26 cellular contexts compared by ENCODE assay signal in the genomic region with DNA sequence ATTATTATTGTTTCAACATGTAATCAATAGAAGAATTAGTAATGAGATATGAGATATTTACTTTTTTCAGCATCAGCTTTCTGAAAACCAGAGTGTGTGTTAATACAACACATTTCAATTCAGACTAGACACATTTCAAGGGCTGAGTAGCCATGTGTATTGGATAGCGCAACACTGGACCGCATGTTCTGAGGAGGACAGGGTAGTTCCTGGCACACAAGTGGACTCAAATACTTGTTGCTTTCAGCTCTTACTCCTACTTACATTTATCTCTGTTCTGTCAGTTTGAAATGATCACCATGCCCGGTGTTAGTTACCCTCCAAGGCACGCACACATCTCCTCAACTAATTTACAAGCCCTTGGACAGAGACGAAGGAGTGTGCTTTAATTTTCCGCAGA.
"Had no signal": no experiment of that assay in that cellular context is flagged by ENCODE, and none has a peak within 500 bp of the region (broad histone marks: within the 10 kb centered on the region; RNA-seq: fewer than 3 reads in every experiment).

No MANE protein-coding gene starts in this region.

- H3K4me3 ChIP-seq: stomach, suprapubic skin, testis, thoracic aorta, thyroid gland, tibial artery, tibial nerve, transverse colon, upper lobe of left lung, upper lobe of right lung, uterus, vagina had no signal

- H3K27ac ChIP-seq: stomach, suprapubic skin, testis, thoracic aorta, thyroid gland, tibial artery, tibial nerve, transverse colon, upper lobe of left lung, upper lobe of right lung, vagina had no signal

- DNase-seq: stimulated activated CD4-positive, alpha-beta T cell treated with anti-CD3 and anti-CD28 coated beads, Interleukin-2, amount 100 ng/mL, for 48 hours; stimulated activated CD4-positive, alpha-beta T cell treated with anti-CD3 and anti-CD28 coated beads, Interleukin-4, amount 100 ng/mL, for 1 hour; stimulated activated CD4-positive, alpha-beta T cell treated with anti-CD3 and anti-CD28 coated beads, Interleukin-4, amount 100 ng/mL, for 24 hours; stimulated activated CD4-positive, alpha-beta T cell treated with anti-CD3 and anti-CD28 coated beads, Interleukin-4, amount 100 ng/mL, for 4 hours; stimulated activated CD8-positive, alpha-beta memory T cell treated with anti-CD3 and anti-CD28 coated beads, Interleukin-4, amount 100 ng/mL, for 48 hours; stimulated activated naive B cell treated with anti-CD40 and anti-IgM and Interleukin-4, amounts not matched to agents 10 μg/mL and 1 μg/mL and 100 μg/mL, for 72 hours; stimulated activated naive CD4-positive, alpha-beta T cell; stimulated activated naive CD4-positive, alpha-beta T cell treated with Interleukin-2 at 50 U/mL for 16 hours; stimulated activated naive CD8-positive, alpha-beta T cell treated with anti-CD3 and anti-CD28 coated beads, Interleukin-15, amount 100 ng/mL, for 72 hours; stimulated activated naive CD8-positive, alpha-beta T cell treated with anti-CD3 and anti-CD28 coated beads, Interleukin-15, Interleukin-2, amounts not matched to agents 100 U/mL and 50 U/mL, for 24 hours; stomach; substantia nigra; testis; thyroid gland; tibial artery; transverse colon; trophoblast cell; upper lobe of left lung; upper lobe of right lung; uterus had no signal

- H3K27me3 ChIP-seq: stomach, testis, thyroid gland, tibial artery, tibial nerve, transverse colon, upper lobe of left lung, upper lobe of right lung, uterus, vagina had no signal

- ATAC-seq: stimulated activated effector memory CD8-positive, alpha-beta T cell treated with anti-CD3 and anti-CD28 coated beads, Interleukin-12 subunit alpha, Interleukin-12 subunit beta, amount 100 ng/mL, for 72 hours; stimulated activated memory B cell treated with anti-CD40 and anti-IgM and Interleukin-4, amounts not matched to agents 10 μg/mL and 1 μg/mL and 100 μg/mL, for 72 hours; stimulated activated naive B cell treated with anti-CD40 and anti-IgM and Interleukin-4, amounts not matched to agents 10 μg/mL and 1 μg/mL and 100 μg/mL, for 72 hours; stimulated activated naive CD8-positive, alpha-beta T cell treated with anti-CD3 and anti-CD28 coated beads, Interleukin-15, amount 100 ng/mL, for 72 hours; stimulated activated naive CD8-positive, alpha-beta T cell treated with anti-CD3 and anti-CD28 coated beads, Interleukin-15, Interleukin-2, amounts not matched to agents 100 U/mL and 50 U/mL, for 24 hours; upper lobe of right lung had no signal
